12 cellular contexts compared by ENCODE assay signal in genomic region chr2:191724015-191724414, GRCh38. TPM values are rescaled to one million over a fixed set of nuclear protein-coding genes. Genes with fewer than 3 reads are reported as not detected.
A peak's percentile ranks its signal among the peaks of the same experiment; 100 is the strongest.
DNase-seq lines count a peak whose midpoint lies in the region; ATAC-seq and TF ChIP-seq lines count a peak whose summit lies in the region.
"Had no signal": no experiment of that assay in that cellular context is flagged by ENCODE, and none has a peak within 500 bp of the region (broad histone marks: within the 10 kb centered on the region; RNA-seq: fewer than 3 reads in every experiment).

No MANE protein-coding gene starts in this region.

- H3K27me3 ChIP-seq in brain microvascular endothelial cell (replicated peaks): no peaks in the 10 kb centered on the region
- H3K27me3 ChIP-seq: foreskin keratinocyte had no signal

- no peak overlapping the region for H3K4me3 ChIP-seq in brain microvascular endothelial cell (ENCODE audit: low read depth, low read length)

- POLR2A ChIA-PET in MCF 10A (lab: Yijun Ruan, JAX): interaction anchor here (0.6 to 2.0 kb wide), 3 partner anchors 23 to 35 kb away, joined by 3 to 6 read pairs (median 4); no protein-coding TSS in a partner anchor

- in situ Hi-C loops in brain microvascular endothelial cell (cut with HindIII; ENCODE audit: low pct_ligation_motif_present, low sequenced_read_pairs): no loop called here

- no peaks in the 10 kb centered on the region for H3K9me3 Mint-ChIP-seq in stimulated activated naive B cell treated with anti-CD40 and anti-IgM and Interleukin-4, amounts not matched to agents 10 μg/mL and 1 μg/mL and 100 μg/mL, for 72 hours
- no peaks in the 10 kb centered on the region for H3K9me3 Mint-ChIP-seq in activated naive CD8-positive, alpha-beta T cell treated with anti-CD3 and anti-CD28 coated beads for 36 hours
- H3K9me3 Mint-ChIP-seq in MCF 10A (ENCODE audit: unreplicated experiment): no peaks in the 10 kb centered on the region

- peak; percentile 5 for DNase-seq in NCI-H345 (lab: John Stamatoyannopoulos, UW)
- DNase-seq in NCI-H345 treated with DMSO at 0.1 percent for 48 hours (lab: John Stamatoyannopoulos, UW; ENCODE audit: unreplicated experiment): no peak
- no peak for DNase-seq in stimulated activated naive B cell treated with anti-CD40 and anti-IgM and Interleukin-4, amounts not matched to agents 10 μg/mL and 1 μg/mL and 100 μg/mL, for 72 hours
- DNase-seq in activated naive CD8-positive, alpha-beta T cell treated with anti-CD3 and anti-CD28 coated beads for 36 hours: no peak
- no peak for DNase-seq in brain microvascular endothelial cell
- DNase-seq in MCF 10A (ENCODE audit: unreplicated experiment): no peak
- DNase-seq: activated CD4-positive, alpha-beta T cell treated with anti-CD3 and anti-CD28 coated beads, Interleukin-2, amount 50 U/mL, for 48 hours; activated effector memory CD4-positive, alpha-beta T cell treated with Interleukin-2 at 50 U/mL for 16 hours; effector CD8-positive, alpha-beta T cell had no signal

- H3K36me3 Mint-ChIP-seq in stimulated activated naive B cell treated with anti-CD40 and anti-IgM and Interleukin-4, amounts not matched to agents 10 μg/mL and 1 μg/mL and 100 μg/mL, for 72 hours: no peaks in the 10 kb centered on the region
- no peaks in the 10 kb centered on the region for H3K36me3 Mint-ChIP-seq in activated naive CD8-positive, alpha-beta T cell treated with anti-CD3 and anti-CD28 coated beads for 36 hours
- H3K36me3 Mint-ChIP-seq in MCF 10A (ENCODE audit: insufficient read depth, unreplicated experiment): no peaks in the 10 kb centered on the region

- H3K27ac Mint-ChIP-seq in stimulated activated naive B cell treated with anti-CD40 and anti-IgM and Interleukin-4, amounts not matched to agents 10 μg/mL and 1 μg/mL and 100 μg/mL, for 72 hours: no peak overlapping the region
- no peak overlapping the region for H3K27ac Mint-ChIP-seq in activated naive CD8-positive, alpha-beta T cell treated with anti-CD3 and anti-CD28 coated beads for 36 hours
- no peak overlapping the region for H3K27ac Mint-ChIP-seq in MCF 10A (ENCODE audit: low read depth, unreplicated experiment)

- ATAC-seq in HG02642 (IDR thresholded peaks at IDR 0.05; ENCODE audit: poor library complexity, unreplicated experiment) (peak; percentile 51), HG03469 (IDR thresholded peaks at IDR 0.05; ENCODE audit: unreplicated experiment) (peak; percentile 71)
- peak; percentile 83 to 86 for ATAC-seq in stimulated activated naive B cell treated with anti-CD40 and anti-IgM and Interleukin-4, amounts not matched to agents 10 μg/mL and 1 μg/mL and 100 μg/mL, for 72 hours (replicated peaks)

- no peak overlapping the region for H3K27ac ChIP-seq in brain microvascular endothelial cell
- H3K27ac ChIP-seq: foreskin keratinocyte had no signal

- CTCF ChIA-PET in MCF 10A (lab: Yijun Ruan, JAX): interaction anchor here (0.8 kb wide), 1 partner anchor 32 kb away, joined by 3 read pairs; no protein-coding TSS in a partner anchor

- BruUV-seq in MCF 10A (replicated peaks; lab: Mats Ljungman, UMichigan): no TSS peak

- H3K27me3 Mint-ChIP-seq in stimulated activated naive B cell treated with anti-CD40 and anti-IgM and Interleukin-4, amounts not matched to agents 10 μg/mL and 1 μg/mL and 100 μg/mL, for 72 hours: no peaks in the 10 kb centered on the region
- H3K27me3 Mint-ChIP-seq in activated naive CD8-positive, alpha-beta T cell treated with anti-CD3 and anti-CD28 coated beads for 36 hours: peaks cover 10% of the 10 kb centered on the region
- no peaks in the 10 kb centered on the region for H3K27me3 Mint-ChIP-seq in MCF 10A (ENCODE audit: insufficient read depth, unreplicated experiment)

- H3K4me3 Mint-ChIP-seq in stimulated activated naive B cell treated with anti-CD40 and anti-IgM and Interleukin-4, amounts not matched to agents 10 μg/mL and 1 μg/mL and 100 μg/mL, for 72 hours: no peak overlapping the region
- no peak overlapping the region for H3K4me3 Mint-ChIP-seq in activated naive CD8-positive, alpha-beta T cell treated with anti-CD3 and anti-CD28 coated beads for 36 hours
- no peak overlapping the region for H3K4me3 Mint-ChIP-seq in MCF 10A (ENCODE audit: unreplicated experiment)

- intact Hi-C loops in MCF 10A (cut with micrococcal nuclease): no loop called here

- H3K4me1 Mint-ChIP-seq in stimulated activated naive B cell treated with anti-CD40 and anti-IgM and Interleukin-4, amounts not matched to agents 10 μg/mL and 1 μg/mL and 100 μg/mL, for 72 hours: peaks cover 0 to 4% of the 10 kb centered on the region in 2 donors
- peaks cover 3% of the 10 kb centered on the region for H3K4me1 Mint-ChIP-seq in activated naive CD8-positive, alpha-beta T cell treated with anti-CD3 and anti-CD28 coated beads for 36 hours
- no peaks in the 10 kb centered on the region for H3K4me1 Mint-ChIP-seq in MCF 10A (ENCODE audit: insufficient read depth, unreplicated experiment)

- no peaks in the 10 kb centered on the region for H3K36me3 ChIP-seq in brain microvascular endothelial cell (replicated peaks)

- no peak for TF ChIP-seq CTCF in brain microvascular endothelial cell (IDR thresholded peaks at IDR 0.05; ENCODE audit: low read depth, low read length, missing control alignments)
- no peak for TF ChIP-seq CTCF in MCF 10A (IDR thresholded peaks at IDR 0.05; ENCODE audit: unreplicated experiment)

RNA-seq across cellular contexts. Expression of gene NABP1, which starts 46.1 kb away (rescaled TPM):
- 10 to 100 TPM; 41.1 to 42.1 TPM for total RNA-seq in activated naive CD8-positive, alpha-beta T cell treated with anti-CD3 and anti-CD28 coated beads for 36 hours
- 81.8 and 96.3 TPM in 2 replicates for total RNA-seq in MCF 10A (2022)
